In the genomic region with DNA sequence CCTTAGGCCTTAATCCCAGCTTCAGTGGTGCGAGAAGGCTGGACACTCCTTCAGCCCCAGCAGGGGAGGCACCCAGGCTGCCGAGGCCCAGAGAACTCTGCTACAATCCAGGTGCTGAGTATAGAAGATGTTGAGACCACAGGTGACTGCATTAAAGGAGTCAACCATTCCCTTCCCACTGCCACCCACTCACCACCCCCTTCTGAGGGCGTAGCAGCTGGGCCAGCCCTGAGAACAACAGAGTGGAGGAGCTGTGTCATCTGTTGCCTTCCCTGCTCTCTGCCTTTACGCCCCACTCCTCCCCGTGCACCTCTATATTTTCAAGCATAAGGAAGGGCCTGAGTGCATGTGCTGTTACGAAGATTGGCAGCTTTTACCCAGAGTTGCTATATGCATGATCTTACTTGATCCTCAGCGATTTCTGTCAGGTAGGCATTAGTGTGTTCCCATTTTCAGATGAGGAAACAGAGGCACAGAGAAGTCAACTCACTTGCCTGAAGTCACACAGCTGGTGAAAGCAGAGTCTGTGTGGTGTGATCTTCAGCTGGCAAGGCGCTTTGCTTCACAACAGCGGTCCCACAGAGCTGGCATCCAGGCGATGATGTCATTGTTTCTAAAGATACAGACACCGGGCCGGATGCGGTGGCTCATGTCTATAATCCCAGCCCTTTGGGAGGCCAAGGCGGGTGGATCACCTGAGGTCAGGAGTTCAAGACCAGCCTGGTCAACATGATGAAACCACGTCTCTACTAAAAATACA, we compare ENCODE assay signal across 14 cellular contexts. TPM values are rescaled to one million over a fixed set of nuclear protein-coding genes. Genes with fewer than 3 reads are reported as not detected.
DNase-seq lines count a peak whose midpoint lies in the region; ATAC-seq lines count a peak whose summit lies in the region.
"Had no signal": no experiment of that assay in that cellular context is flagged by ENCODE, and none has a peak within 500 bp of the region (broad histone marks: within the 10 kb centered on the region; RNA-seq: fewer than 3 reads in every experiment).

No MANE protein-coding gene starts in this region.

- no peak overlapping the region for H3K4me3 Mint-ChIP-seq in stimulated activated effector memory CD8-positive, alpha-beta T cell treated with anti-CD3 and anti-CD28 coated beads, Interleukin-12 subunit alpha, Interleukin-12 subunit beta, amount 100 ng/mL, for 72 hours

- no peaks in the 10 kb centered on the region for H3K27me3 ChIP-seq in right cardiac atrium (ENCODE audit: control insufficient read depth, insufficient read depth)
- H3K27me3 ChIP-seq: sigmoid colon had no signal

- H3K27ac Mint-ChIP-seq in activated naive CD4-positive, alpha-beta T cell treated with anti-CD3 and anti-CD28 coated beads, Interleukin-2, amount 50 U/mL, for 72 hours: peak overlapping the region in 1 of 2 donors; percentile 79
- H3K27ac Mint-ChIP-seq in stimulated activated effector memory CD8-positive, alpha-beta T cell treated with anti-CD3 and anti-CD28 coated beads, Interleukin-12 subunit alpha, Interleukin-12 subunit beta, amount 100 ng/mL, for 72 hours: peak overlapping the region; percentile 7

- 88% methylated on average over 15 of the region's 15 CpGs for WGBS in right cardiac atrium

- peaks cover 5% of the 10 kb centered on the region for H3K4me1 ChIP-seq in right cardiac atrium (ENCODE audit: control insufficient read depth, insufficient read depth, low read length)

- no peak overlapping the region for H3K27ac ChIP-seq in right cardiac atrium (ENCODE audit: low read length)
- H3K27ac ChIP-seq: sigmoid colon had no signal

- H3K4me3 ChIP-seq in right cardiac atrium (ENCODE audit: low read length): no peak overlapping the region
- H3K4me3 ChIP-seq: sigmoid colon had no signal

- peaks cover 90% of the 10 kb centered on the region for H3K4me1 Mint-ChIP-seq in stimulated activated effector memory CD8-positive, alpha-beta T cell treated with anti-CD3 and anti-CD28 coated beads, Interleukin-12 subunit alpha, Interleukin-12 subunit beta, amount 100 ng/mL, for 72 hours

- no peaks in the 10 kb centered on the region for H3K9me3 ChIP-seq in right cardiac atrium (ENCODE audit: control insufficient read depth, low read length)
- H3K9me3 ChIP-seq: sigmoid colon had no signal

- intact Hi-C loops in right cardiac atrium (cut with DNase I): no loop called here

- no peaks in the 10 kb centered on the region for H3K9me3 Mint-ChIP-seq in activated naive CD4-positive, alpha-beta T cell treated with anti-CD3 and anti-CD28 coated beads, Interleukin-2, amount 50 U/mL, for 72 hours
- no peaks in the 10 kb centered on the region for H3K9me3 Mint-ChIP-seq in stimulated activated effector memory CD8-positive, alpha-beta T cell treated with anti-CD3 and anti-CD28 coated beads, Interleukin-12 subunit alpha, Interleukin-12 subunit beta, amount 100 ng/mL, for 72 hours

- DNase-seq in stimulated activated CD4-positive, alpha-beta T cell treated with anti-CD3 and anti-CD28 coated beads, Interleukin-2, amount 100 ng/mL, for 4 hours (ENCODE audit: low read depth): peak; percentile 64
- DNase-seq in stimulated activated CD4-positive, alpha-beta T cell treated with anti-CD3 and anti-CD28 coated beads, Interleukin-4, amount 100 ng/mL, for 1 hour: no peak
- peak; percentile 56 to 58 for DNase-seq in activated CD4-positive, alpha-beta T cell treated with anti-CD3 and anti-CD28 coated beads for 4 hours
- DNase-seq in activated naive CD4-positive, alpha-beta T cell treated with anti-CD3 and anti-CD28 coated beads, Interleukin-2, amount 50 U/mL, for 72 hours (ENCODE audit: low spot score in 2 of 2): no peak
- DNase-seq in stimulated activated effector memory CD8-positive, alpha-beta T cell treated with anti-CD3 and anti-CD28 coated beads, Interleukin-12 subunit alpha, Interleukin-12 subunit beta, amount 100 ng/mL, for 72 hours (ENCODE audit: low spot score in 2 of 2): no peak
- DNase-seq in dermis blood vessel endothelial cell: no peak
- DNase-seq in right cardiac atrium: no peak
- DNase-seq: hippocampal formation, Karpas-422, left cardiac atrium, midbrain, NCI-H2227 treated with DMSO at 0.1 percent for 48 hours, sigmoid colon had no signal

- peaks cover 7 to 22% of the 10 kb centered on the region in 2 donors for H3K36me3 Mint-ChIP-seq in activated naive CD4-positive, alpha-beta T cell treated with anti-CD3 and anti-CD28 coated beads, Interleukin-2, amount 50 U/mL, for 72 hours
- H3K36me3 Mint-ChIP-seq in stimulated activated effector memory CD8-positive, alpha-beta T cell treated with anti-CD3 and anti-CD28 coated beads, Interleukin-12 subunit alpha, Interleukin-12 subunit beta, amount 100 ng/mL, for 72 hours: peaks cover 96% of the 10 kb centered on the region

- peak; percentile 25 to 32 for ATAC-seq in activated naive CD4-positive, alpha-beta T cell treated with anti-CD3 and anti-CD28 coated beads, Interleukin-2, amount 50 U/mL, for 72 hours
- ATAC-seq in stimulated activated effector memory CD8-positive, alpha-beta T cell treated with anti-CD3 and anti-CD28 coated beads, Interleukin-12 subunit alpha, Interleukin-12 subunit beta, amount 100 ng/mL, for 72 hours: no peak
- ATAC-seq in right cardiac atrium (no peak), HG03457 (IDR thresholded peaks at IDR 0.05; ENCODE audit: unreplicated experiment) (no peak)
- ATAC-seq: left cardiac atrium had no signal

RNA-seq across cellular contexts. Expression of a gene that starts 46.7 kb away (rescaled TPM):
- 10 to 100 TPM; 21.1 to 27.9 TPM for total RNA-seq in activated naive CD4-positive, alpha-beta T cell treated with anti-CD3 and anti-CD28 coated beads, Interleukin-2, amount 50 U/mL, for 72 hours
- total RNA-seq in dermis blood vessel endothelial cell (7.7 and 11.1 TPM in 2 replicates), right cardiac atrium (10 to 100 TPM; 10.3 to 15.2 (median 14.6) TPM)
- 7.5 TPM for polyA plus RNA-seq in right cardiac atrium

Comparison
In these comparisons a context has a peak if more than half of its experiments do, and no peak if none do; other contexts are left out.
1. DNase-seq: peak in stimulated activated CD4-positive, alpha-beta T cell treated with anti-CD3 and anti-CD28 coated beads, Interleukin-2, amount 100 ng/mL, for 4 hours (single experiment) and activated CD4-positive, alpha-beta T cell treated with anti-CD3 and anti-CD28 coated beads for 4 hours (2 of 2); none in stimulated activated CD4-positive, alpha-beta T cell treated with anti-CD3 and anti-CD28 coated beads, Interleukin-4, amount 100 ng/mL, for 1 hour (single experiment), activated naive CD4-positive, alpha-beta T cell treated with anti-CD3 and anti-CD28 coated beads, Interleukin-2, amount 50 U/mL, for 72 hours (0 of 2), stimulated activated effector memory CD8-positive, alpha-beta T cell treated with anti-CD3 and anti-CD28 coated beads, Interleukin-12 subunit alpha, Interleukin-12 subunit beta, amount 100 ng/mL, for 72 hours (0 of 2), dermis blood vessel endothelial cell (single experiment) and right cardiac atrium (0 of 3).
2. ATAC-seq: peak in activated naive CD4-positive, alpha-beta T cell treated with anti-CD3 and anti-CD28 coated beads, Interleukin-2, amount 50 U/mL, for 72 hours (2 of 2); none in stimulated activated effector memory CD8-positive, alpha-beta T cell treated with anti-CD3 and anti-CD28 coated beads, Interleukin-12 subunit alpha, Interleukin-12 subunit beta, amount 100 ng/mL, for 72 hours (single experiment), right cardiac atrium (0 of 2) and HG03457 (single experiment).